In the genomic region with DNA sequence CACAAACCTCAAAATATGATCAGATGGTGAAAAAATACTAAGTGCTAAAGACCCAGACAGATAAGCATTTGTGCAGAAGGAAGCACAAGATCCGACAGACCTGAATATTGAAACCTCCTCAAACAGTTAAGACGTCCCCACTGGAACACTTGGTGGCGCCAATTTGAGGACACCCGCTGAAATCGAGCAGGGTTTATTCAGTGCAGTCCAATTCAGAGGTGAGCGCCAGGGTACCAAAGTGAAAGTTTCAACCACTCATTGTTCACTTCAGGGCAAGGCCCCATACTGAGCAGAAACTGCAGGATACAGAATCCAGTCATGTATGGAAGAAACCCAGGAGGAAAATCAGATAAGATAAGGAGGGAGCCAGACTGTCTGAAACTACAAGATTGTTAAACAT, we compare ENCODE assay signal across 30 cellular contexts.
DNase-seq lines count a peak whose midpoint lies in the region; ATAC-seq, FAIRE-seq and TF ChIP-seq lines count a peak whose summit lies in the region.
"Had no signal": no experiment of that assay in that cellular context is flagged by ENCODE, and none has a peak within 500 bp of the region (broad histone marks: within the 10 kb centered on the region; RNA-seq: fewer than 3 reads in every experiment).

No MANE protein-coding gene starts in this region.

- H3K36me3 ChIP-seq in H7 (replicated peaks; ENCODE audit: control insufficient read depth, insufficient read depth, low read length) = no peaks in the 10 kb centered on the region
- peaks cover 7% of the 10 kb centered on the region for H3K36me3 ChIP-seq in endodermal cell (ENCODE audit: control insufficient read depth, insufficient read depth, low read length)
- no peaks in the 10 kb centered on the region for H3K36me3 ChIP-seq in right atrium auricular region
- H3K36me3 ChIP-seq: ascending aorta, cardiac muscle cell, colonic mucosa, left ventricle myocardium inferior, prostate gland, thyroid gland had no signal

- no peak for ATAC-seq in HG03108 (IDR thresholded peaks at IDR 0.05; ENCODE audit: unreplicated experiment)

- FAIRE-seq in urothelium cell line (lab: Jason Lieb, UNC) = no peak

- H3K4me1 Mint-ChIP-seq in endodermal cell = peaks cover 21% of the 10 kb centered on the region
- H3K4me1 Mint-ChIP-seq: activated B cell treated with CpG ODN at 0.5 μM for 24 hours; activated naive CD8-positive, alpha-beta T cell treated with anti-CD3 and anti-CD28 coated beads for 36 hours had no signal

- H3K27me3 Mint-ChIP-seq in endodermal cell (ENCODE audit: insufficient read depth) = no peaks in the 10 kb centered on the region
- H3K27me3 Mint-ChIP-seq: activated B cell treated with CpG ODN at 0.5 μM for 24 hours; activated naive CD8-positive, alpha-beta T cell treated with anti-CD3 and anti-CD28 coated beads for 36 hours had no signal

- no peak overlapping the region for H3K27ac ChIP-seq in endodermal cell (ENCODE audit: low read depth, low read length)
- no peak overlapping the region for H3K27ac ChIP-seq in right atrium auricular region
- H3K27ac ChIP-seq: ascending aorta, cardiac muscle cell, colonic mucosa, left ventricle myocardium inferior, prostate gland, thyroid gland had no signal

- TF ChIP-seq CTCF in endodermal cell (conservative IDR thresholded peaks at IDR 0.05) = peak; percentile 29
- no peak for TF ChIP-seq CTCF in right atrium auricular region (IDR thresholded peaks at IDR 0.05)

- no peaks in the 10 kb centered on the region for H3K4me1 ChIP-seq in endodermal cell (ENCODE audit: control insufficient read depth, insufficient read depth, low read length)
- no peaks in the 10 kb centered on the region for H3K4me1 ChIP-seq in right atrium auricular region
- H3K4me1 ChIP-seq: ascending aorta, colonic mucosa, left ventricle myocardium inferior, prostate gland, thyroid gland had no signal

- H3K9me3 ChIP-seq in endodermal cell (ENCODE audit: control insufficient read depth, low read length) (peaks cover 5% of the 10 kb centered on the region), right atrium auricular region (no peaks in the 10 kb centered on the region)
- H3K9me3 ChIP-seq: ascending aorta, colonic mucosa, left ventricle myocardium inferior, prostate gland, thyroid gland had no signal

- H3K4me3 ChIP-seq in H7 (ENCODE audit: insufficient read depth, low read depth, low read length) (no peak overlapping the region), endodermal cell (ENCODE audit: low read length) (no peak overlapping the region), right atrium auricular region (no peak overlapping the region)
- H3K4me3 ChIP-seq: ascending aorta, cardiac muscle cell, colonic mucosa, left ventricle myocardium inferior, prostate gland, thyroid gland had no signal

- DNase-seq in H7 (peak; percentile 15), OCI-M1 (lab: John Stamatoyannopoulos, UW) (peak; percentile 27), endodermal cell (no peak), urothelium cell line (ENCODE audit: low spot score) (peak; percentile 4), DMS 273 treated with DMSO at 0.1 percent for 48 hours (lab: John Stamatoyannopoulos, UW) (no peak), right atrium auricular region (ENCODE audit: low spot score) (no peak)
- DNase-seq: activated B cell treated with CpG ODN at 0.5 μM for 24 hours; activated CD4-positive, alpha-beta T cell treated with anti-CD3 and anti-CD28 coated beads, Interleukin-2, amount 50 U/mL, for 1 hour; activated effector memory CD4-positive, alpha-beta T cell treated with anti-CD3 and anti-CD28 coated beads, Interleukin-2, amount 50 U/mL, for 16 hours; activated naive CD8-positive, alpha-beta T cell treated with anti-CD3 and anti-CD28 coated beads for 36 hours; activated T-cell treated with anti-CD3 and anti-CD28 coated beads, Interleukin-2, amount 50 U/mL, for 1 hour; C1 segment of cervical spinal cord; colonic mucosa; COR-L47; effector CD8-positive, alpha-beta T cell; erythroblast; GDM1; islet precursor cell; left ventricle myocardium inferior; NCI-H146; NCI-H2107; NCI-H446 treated with DMSO at 0.1 percent for 48 hours; NCI-H774; stimulated activated CD4-positive, alpha-beta T cell treated with anti-CD3 and anti-CD28 coated beads, Interleukin-4, amount 100 ng/mL, for 1 hour; SW 1271; thyroid gland had no signal

- no peaks in the 10 kb centered on the region for H3K27me3 ChIP-seq in H7 (ENCODE audit: control insufficient read depth, insufficient read depth, low read length)
- H3K27me3 ChIP-seq in endodermal cell (ENCODE audit: control insufficient read depth, insufficient read depth, low read length, poor library complexity, severe bottlenecking) = no peaks in the 10 kb centered on the region
- no peaks in the 10 kb centered on the region for H3K27me3 ChIP-seq in right atrium auricular region
- H3K27me3 ChIP-seq: ascending aorta, cardiac muscle cell, colonic mucosa, thyroid gland had no signal

- peaks cover 40% of the 10 kb centered on the region for H3K36me3 Mint-ChIP-seq in endodermal cell (ENCODE audit: low read depth)
- H3K36me3 Mint-ChIP-seq: activated naive CD8-positive, alpha-beta T cell treated with anti-CD3 and anti-CD28 coated beads for 36 hours had no signal

- H3K9ac ChIP-seq in endodermal cell (ENCODE audit: extremely low read depth, low read length, poor library complexity, severe bottlenecking) = no peak overlapping the region

- H3K27ac Mint-ChIP-seq in endodermal cell = no peak overlapping the region
- H3K27ac Mint-ChIP-seq: activated B cell treated with CpG ODN at 0.5 μM for 24 hours; activated naive CD8-positive, alpha-beta T cell treated with anti-CD3 and anti-CD28 coated beads for 36 hours had no signal

- 88 to 90% methylated on average over 6 of the region's 6 CpGs for WGBS in endodermal cell (ENCODE audit: insufficient coverage in 1 of 2, insufficient read length in 1 of 2), 2 experiments

- no peak overlapping the region for H3K4me3 Mint-ChIP-seq in endodermal cell
- H3K4me3 Mint-ChIP-seq: activated B cell treated with CpG ODN at 0.5 μM for 24 hours; activated naive CD8-positive, alpha-beta T cell treated with anti-CD3 and anti-CD28 coated beads for 36 hours had no signal

- peaks cover 2% of the 10 kb centered on the region for H3K9me3 Mint-ChIP-seq in endodermal cell

Comparison
In these comparisons a context has a peak if more than half of its experiments do, and no peak if none do; other contexts are left out.
1. DNase-seq: peak in H7 (single experiment), OCI-M1 (single experiment) and urothelium cell line (single experiment); none in endodermal cell (single experiment), DMS 273 treated with DMSO at 0.1 percent for 48 hours (single experiment) and right atrium auricular region (single experiment).